1 cellular context compared by ENCODE assay signal in the genomic region with DNA sequence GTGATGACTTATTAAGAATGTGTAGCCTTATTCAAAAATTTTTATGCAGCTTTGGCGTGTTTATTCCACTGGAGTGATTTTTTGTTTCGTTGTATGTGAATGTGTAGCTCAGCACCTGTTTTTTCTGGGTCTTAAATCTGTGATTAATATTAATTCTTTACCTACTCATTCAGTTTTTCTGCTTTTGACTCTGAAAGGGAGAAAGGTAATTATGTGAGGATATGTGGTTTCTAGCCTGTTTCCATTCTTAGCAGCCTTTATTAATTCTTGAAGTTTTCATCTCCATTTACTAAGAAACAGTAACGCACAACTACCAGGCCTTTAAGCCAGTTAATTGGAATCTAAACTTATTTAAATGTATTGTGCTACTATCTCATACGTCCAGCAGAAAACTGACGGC.
TF ChIP-seq lines count a peak whose summit lies in the region.

No MANE protein-coding gene starts in this region.

TF ChIP-seq in GM12878, 131 proteins besides CTCF, POLR2A, EP300 and RAD21 (continues in another document):
- TF ChIP-seq JUNB (IDR thresholded peaks at IDR 0.05) (peak; percentile 87), NR2C1 (IDR thresholded peaks at IDR 0.05) (no peak), CEBPB (IDR thresholded peaks at IDR 0.05; ENCODE audit: borderline replicate concordance in 1 of 2, low read depth in 2 of 2, low read length in 2 of 2) (no peak), POLR2AphosphoS5 (IDR thresholded peaks at IDR 0.05; ENCODE audit: low read length) (no peak), YBX1 (IDR thresholded peaks at IDR 0.05) (no peak), SUPT20H (IDR thresholded peaks at IDR 0.05; ENCODE audit: borderline replicate concordance, control insufficient read depth, low read depth, low read length) (no peak), ESRRA (IDR thresholded peaks at IDR 0.05; ENCODE audit: low read length) (no peak), GABPA (IDR thresholded peaks at IDR 0.05; ENCODE audit: low read depth) (no peak; the same call in 1 of the 2 replicates), IKZF1 (conservative IDR thresholded peaks at IDR 0.05) (no peak), TAF1 (IDR thresholded peaks at IDR 0.05; ENCODE audit: borderline replicate concordance, low read depth, low read length) (no peak), IRF4 (IDR thresholded peaks at IDR 0.05; ENCODE audit: low read depth, low read length) (peak; percentile 46; the same call in 1 of the 2 replicates), MTA2 (IDR thresholded peaks at IDR 0.05; ENCODE audit: low read depth) (peak; percentile 83), TARDBP (IDR thresholded peaks at IDR 0.05; ENCODE audit: borderline replicate concordance) (no peak), POLR2AphosphoS2 (IDR thresholded peaks at IDR 0.05; ENCODE audit: low read depth, low read length) (no peak), RB1 (IDR thresholded peaks at IDR 0.05; ENCODE audit: borderline replicate concordance) (no peak), CHD2 (IDR thresholded peaks at IDR 0.05; ENCODE audit: borderline replicate concordance, low read depth, low read length) (no peak), KLF5 (IDR thresholded peaks at IDR 0.05; ENCODE audit: partially characterized antibody) (no peak), WRNIP1 (IDR thresholded peaks at IDR 0.05; ENCODE audit: borderline replicate concordance, low read depth, low read length) (no peak), CREB1 (IDR thresholded peaks at IDR 0.05; ENCODE audit: low read depth) (no peak), ATF7 (IDR thresholded peaks at IDR 0.05; ENCODE audit: low read depth) (no peak), ASH2L (IDR thresholded peaks at IDR 0.05; ENCODE audit: borderline replicate concordance, low read depth) (no peak), PAX8 (IDR thresholded peaks at IDR 0.05) (no peak), RUNX3 (IDR thresholded peaks at IDR 0.05; ENCODE audit: low read length) (peak; percentile 85), SIN3A (IDR thresholded peaks at IDR 0.05; ENCODE audit: low read depth, low read length) (no peak), SRF (IDR thresholded peaks at IDR 0.05; ENCODE audit: low read depth in 2 of 2, low read length in 2 of 2) (no peak), ZBED1 (IDR thresholded peaks at IDR 0.05; ENCODE audit: borderline replicate concordance) (0 out of 2 replicates have a peak, but pooled peaks have one; percentile 19), ZZZ3 (IDR thresholded peaks at IDR 0.05; ENCODE audit: control insufficient read depth, insufficient read length, low read depth) (no peak), NFXL1 (IDR thresholded peaks at IDR 0.05; ENCODE audit: borderline replicate concordance) (no peak), JUND (IDR thresholded peaks at IDR 0.05; ENCODE audit: low read depth, low read length) (no peak), MEF2B (IDR thresholded peaks at IDR 0.05; ENCODE audit: partially characterized antibody, poor library complexity, severe bottlenecking) (peak; percentile 59), ZNF217 (IDR thresholded peaks at IDR 0.05) (no peak), SREBF2 (IDR thresholded peaks at IDR 0.05; ENCODE audit: low read length) (no peak), SMAD5 (IDR thresholded peaks at IDR 0.05; ENCODE audit: low read depth) (no peak), SMARCA5 (IDR thresholded peaks at IDR 0.05) (no peak), BACH1 (IDR thresholded peaks at IDR 0.05; ENCODE audit: borderline replicate concordance) (no peak), POU2F2 (IDR thresholded peaks at IDR 0.05; ENCODE audit: borderline replicate concordance, low read depth, low read length) (no peak), EZH2 (IDR thresholded peaks at IDR 0.05; ENCODE audit: borderline replicate concordance, control insufficient read depth, low read depth, low read length) (no peak), NBN (IDR thresholded peaks at IDR 0.05) (no peak), TCF12 (IDR thresholded peaks at IDR 0.05; ENCODE audit: low read depth, low read length) (no peak), ZNF274 (IDR thresholded peaks at IDR 0.05; ENCODE audit: insufficient read depth, insufficient read length) (no peak), SMC3 (IDR thresholded peaks at IDR 0.05; ENCODE audit: borderline replicate concordance, low read length) (no peak), LARP7 (IDR thresholded peaks at IDR 0.05) (no peak), RAD51 (IDR thresholded peaks at IDR 0.05) (no peak), FOS (IDR thresholded peaks at IDR 0.05; ENCODE audit: borderline replicate concordance, extremely low read depth, insufficient read length) (no peak), BMI1 (IDR thresholded peaks at IDR 0.05; ENCODE audit: borderline replicate concordance) (no peak), DPF2 (IDR thresholded peaks at IDR 0.05) (peak; percentile 47; the same call in 1 of the 2 replicates), HDAC6 (IDR thresholded peaks at IDR 0.05; ENCODE audit: unreplicated experiment) (no peak), BHLHE40 (IDR thresholded peaks at IDR 0.05; ENCODE audit: borderline replicate concordance in 1 of 2, low read depth in 2 of 2, low read length in 1 of 2) (no peak)
- TF ChIP-seq, protein P1, sequence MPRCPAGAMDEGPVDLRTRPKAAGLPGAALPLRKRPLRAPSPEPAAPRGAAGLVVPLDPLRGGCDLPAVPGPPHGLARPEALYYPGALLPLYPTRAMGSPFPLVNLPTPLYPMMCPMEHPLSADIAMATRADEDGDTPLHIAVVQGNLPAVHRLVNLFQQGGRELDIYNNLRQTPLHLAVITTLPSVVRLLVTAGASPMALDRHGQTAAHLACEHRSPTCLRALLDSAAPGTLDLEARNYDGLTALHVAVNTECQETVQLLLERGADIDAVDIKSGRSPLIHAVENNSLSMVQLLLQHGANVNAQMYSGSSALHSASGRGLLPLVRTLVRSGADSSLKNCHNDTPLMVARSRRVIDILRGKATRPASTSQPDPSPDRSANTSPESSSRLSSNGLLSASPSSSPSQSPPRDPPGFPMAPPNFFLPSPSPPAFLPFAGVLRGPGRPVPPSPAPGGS (IDR thresholded peaks at IDR 0.05; ENCODE audit: borderline replicate concordance, insufficient read depth, low read depth, low read length, poor library complexity, severe bottlenecking) = no peak
- TF ChIP-seq, protein P2, sequence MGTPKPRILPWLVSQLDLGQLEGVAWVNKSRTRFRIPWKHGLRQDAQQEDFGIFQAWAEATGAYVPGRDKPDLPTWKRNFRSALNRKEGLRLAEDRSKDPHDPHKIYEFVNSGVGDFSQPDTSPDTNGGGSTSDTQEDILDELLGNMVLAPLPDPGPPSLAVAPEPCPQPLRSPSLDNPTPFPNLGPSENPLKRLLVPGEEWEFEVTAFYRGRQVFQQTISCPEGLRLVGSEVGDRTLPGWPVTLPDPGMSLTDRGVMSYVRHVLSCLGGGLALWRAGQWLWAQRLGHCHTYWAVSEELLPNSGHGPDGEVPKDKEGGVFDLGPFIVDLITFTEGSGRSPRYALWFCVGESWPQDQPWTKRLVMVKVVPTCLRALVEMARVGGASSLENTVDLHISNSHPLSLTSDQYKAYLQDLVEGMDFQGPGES (IDR thresholded peaks at IDR 0.05) = no peak
- TF ChIP-seq, protein P3, sequence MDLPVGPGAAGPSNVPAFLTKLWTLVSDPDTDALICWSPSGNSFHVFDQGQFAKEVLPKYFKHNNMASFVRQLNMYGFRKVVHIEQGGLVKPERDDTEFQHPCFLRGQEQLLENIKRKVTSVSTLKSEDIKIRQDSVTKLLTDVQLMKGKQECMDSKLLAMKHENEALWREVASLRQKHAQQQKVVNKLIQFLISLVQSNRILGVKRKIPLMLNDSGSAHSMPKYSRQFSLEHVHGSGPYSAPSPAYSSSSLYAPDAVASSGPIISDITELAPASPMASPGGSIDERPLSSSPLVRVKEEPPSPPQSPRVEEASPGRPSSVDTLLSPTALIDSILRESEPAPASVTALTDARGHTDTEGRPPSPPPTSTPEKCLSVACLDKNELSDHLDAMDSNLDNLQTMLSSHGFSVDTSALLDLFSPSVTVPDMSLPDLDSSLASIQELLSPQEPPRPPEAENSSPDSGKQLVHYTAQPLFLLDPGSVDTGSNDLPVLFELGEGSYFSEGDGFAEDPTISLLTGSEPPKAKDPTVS (IDR thresholded peaks at IDR 0.05; ENCODE audit: low read depth, low read length) = no peak
- TF ChIP-seq, protein P4, sequence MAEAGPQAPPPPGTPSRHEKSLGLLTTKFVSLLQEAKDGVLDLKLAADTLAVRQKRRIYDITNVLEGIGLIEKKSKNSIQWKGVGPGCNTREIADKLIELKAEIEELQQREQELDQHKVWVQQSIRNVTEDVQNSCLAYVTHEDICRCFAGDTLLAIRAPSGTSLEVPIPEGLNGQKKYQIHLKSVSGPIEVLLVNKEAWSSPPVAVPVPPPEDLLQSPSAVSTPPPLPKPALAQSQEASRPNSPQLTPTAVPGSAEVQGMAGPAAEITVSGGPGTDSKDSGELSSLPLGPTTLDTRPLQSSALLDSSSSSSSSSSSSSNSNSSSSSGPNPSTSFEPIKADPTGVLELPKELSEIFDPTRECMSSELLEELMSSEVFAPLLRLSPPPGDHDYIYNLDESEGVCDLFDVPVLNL (IDR thresholded peaks at IDR 0.05; ENCODE audit: low read depth, low read length) = no peak
- TF ChIP-seq, protein P5, sequence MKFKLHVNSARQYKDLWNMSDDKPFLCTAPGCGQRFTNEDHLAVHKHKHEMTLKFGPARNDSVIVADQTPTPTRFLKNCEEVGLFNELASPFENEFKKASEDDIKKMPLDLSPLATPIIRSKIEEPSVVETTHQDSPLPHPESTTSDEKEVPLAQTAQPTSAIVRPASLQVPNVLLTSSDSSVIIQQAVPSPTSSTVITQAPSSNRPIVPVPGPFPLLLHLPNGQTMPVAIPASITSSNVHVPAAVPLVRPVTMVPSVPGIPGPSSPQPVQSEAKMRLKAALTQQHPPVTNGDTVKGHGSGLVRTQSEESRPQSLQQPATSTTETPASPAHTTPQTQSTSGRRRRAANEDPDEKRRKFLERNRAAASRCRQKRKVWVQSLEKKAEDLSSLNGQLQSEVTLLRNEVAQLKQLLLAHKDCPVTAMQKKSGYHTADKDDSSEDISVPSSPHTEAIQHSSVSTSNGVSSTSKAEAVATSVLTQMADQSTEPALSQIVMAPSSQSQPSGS (IDR thresholded peaks at IDR 0.05; ENCODE audit: low read length) = peak; percentile 80
- TF ChIP-seq, protein P6, sequence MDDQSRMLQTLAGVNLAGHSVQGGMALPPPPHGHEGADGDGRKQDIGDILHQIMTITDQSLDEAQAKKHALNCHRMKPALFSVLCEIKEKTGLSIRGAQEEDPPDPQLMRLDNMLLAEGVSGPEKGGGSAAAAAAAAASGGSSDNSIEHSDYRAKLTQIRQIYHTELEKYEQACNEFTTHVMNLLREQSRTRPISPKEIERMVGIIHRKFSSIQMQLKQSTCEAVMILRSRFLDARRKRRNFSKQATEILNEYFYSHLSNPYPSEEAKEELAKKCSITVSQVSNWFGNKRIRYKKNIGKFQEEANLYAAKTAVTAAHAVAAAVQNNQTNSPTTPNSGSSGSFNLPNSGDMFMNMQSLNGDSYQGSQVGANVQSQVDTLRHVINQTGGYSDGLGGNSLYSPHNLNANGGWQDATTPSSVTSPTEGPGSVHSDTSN (IDR thresholded peaks at IDR 0.05; ENCODE audit: insufficient replicate concordance, low read depth, low read length) = no peak
- TF ChIP-seq, protein P7, sequence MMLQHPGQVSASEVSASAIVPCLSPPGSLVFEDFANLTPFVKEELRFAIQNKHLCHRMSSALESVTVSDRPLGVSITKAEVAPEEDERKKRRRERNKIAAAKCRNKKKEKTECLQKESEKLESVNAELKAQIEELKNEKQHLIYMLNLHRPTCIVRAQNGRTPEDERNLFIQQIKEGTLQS (IDR thresholded peaks at IDR 0.05; ENCODE audit: borderline replicate concordance, extremely low read depth, low read depth, low read length) = no peak
- TF ChIP-seq, protein P8, sequence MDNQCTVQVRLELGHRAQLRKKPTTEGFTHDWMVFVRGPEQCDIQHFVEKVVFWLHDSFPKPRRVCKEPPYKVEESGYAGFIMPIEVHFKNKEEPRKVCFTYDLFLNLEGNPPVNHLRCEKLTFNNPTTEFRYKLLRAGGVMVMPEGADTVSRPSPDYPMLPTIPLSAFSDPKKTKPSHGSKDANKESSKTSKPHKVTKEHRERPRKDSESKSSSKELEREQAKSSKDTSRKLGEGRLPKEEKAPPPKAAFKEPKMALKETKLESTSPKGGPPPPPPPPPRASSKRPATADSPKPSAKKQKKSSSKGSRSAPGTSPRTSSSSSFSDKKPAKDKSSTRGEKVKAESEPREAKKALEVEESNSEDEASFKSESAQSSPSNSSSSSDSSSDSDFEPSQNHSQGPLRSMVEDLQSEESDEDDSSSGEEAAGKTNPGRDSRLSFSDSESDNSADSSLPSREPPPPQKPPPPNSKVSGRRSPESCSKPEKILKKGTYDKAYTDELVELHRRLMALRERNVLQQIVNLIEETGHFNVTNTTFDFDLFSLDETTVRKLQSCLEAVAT (IDR thresholded peaks at IDR 0.05) = no peak
- TF ChIP-seq, protein P9, sequence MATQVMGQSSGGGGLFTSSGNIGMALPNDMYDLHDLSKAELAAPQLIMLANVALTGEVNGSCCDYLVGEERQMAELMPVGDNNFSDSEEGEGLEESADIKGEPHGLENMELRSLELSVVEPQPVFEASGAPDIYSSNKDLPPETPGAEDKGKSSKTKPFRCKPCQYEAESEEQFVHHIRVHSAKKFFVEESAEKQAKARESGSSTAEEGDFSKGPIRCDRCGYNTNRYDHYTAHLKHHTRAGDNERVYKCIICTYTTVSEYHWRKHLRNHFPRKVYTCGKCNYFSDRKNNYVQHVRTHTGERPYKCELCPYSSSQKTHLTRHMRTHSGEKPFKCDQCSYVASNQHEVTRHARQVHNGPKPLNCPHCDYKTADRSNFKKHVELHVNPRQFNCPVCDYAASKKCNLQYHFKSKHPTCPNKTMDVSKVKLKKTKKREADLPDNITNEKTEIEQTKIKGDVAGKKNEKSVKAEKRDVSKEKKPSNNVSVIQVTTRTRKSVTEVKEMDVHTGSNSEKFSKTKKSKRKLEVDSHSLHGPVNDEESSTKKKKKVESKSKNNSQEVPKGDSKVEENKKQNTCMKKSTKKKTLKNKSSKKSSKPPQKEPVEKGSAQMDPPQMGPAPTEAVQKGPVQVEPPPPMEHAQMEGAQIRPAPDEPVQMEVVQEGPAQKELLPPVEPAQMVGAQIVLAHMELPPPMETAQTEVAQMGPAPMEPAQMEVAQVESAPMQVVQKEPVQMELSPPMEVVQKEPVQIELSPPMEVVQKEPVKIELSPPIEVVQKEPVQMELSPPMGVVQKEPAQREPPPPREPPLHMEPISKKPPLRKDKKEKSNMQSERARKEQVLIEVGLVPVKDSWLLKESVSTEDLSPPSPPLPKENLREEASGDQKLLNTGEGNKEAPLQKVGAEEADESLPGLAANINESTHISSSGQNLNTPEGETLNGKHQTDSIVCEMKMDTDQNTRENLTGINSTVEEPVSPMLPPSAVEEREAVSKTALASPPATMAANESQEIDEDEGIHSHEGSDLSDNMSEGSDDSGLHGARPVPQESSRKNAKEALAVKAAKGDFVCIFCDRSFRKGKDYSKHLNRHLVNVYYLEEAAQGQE (IDR thresholded peaks at IDR 0.05; ENCODE audit: low read depth, low read length) = no peak
